ENCODE assay signal across 26 cellular contexts in the genomic region with DNA sequence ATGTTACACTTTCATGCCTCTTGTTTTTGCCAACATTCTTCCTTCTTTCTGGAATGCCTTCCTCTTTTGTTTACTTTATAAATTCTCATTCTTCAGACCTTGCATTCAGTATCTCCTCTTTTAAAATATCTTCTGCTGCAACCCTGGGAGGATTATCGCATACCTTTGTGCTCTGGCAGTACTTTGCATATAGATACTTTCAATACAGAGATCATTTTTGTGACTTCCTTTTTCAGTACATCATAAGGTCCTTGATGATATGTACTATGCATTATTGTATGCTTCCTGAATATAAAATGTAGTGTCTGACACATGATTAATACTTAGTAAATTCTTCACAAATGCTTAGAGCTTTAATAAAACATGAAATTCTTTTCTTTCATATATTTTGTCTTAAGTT.
"Had no signal": no experiment of that assay in that cellular context is flagged by ENCODE, and none has a peak within 500 bp of the region (broad histone marks: within the 10 kb centered on the region; RNA-seq: fewer than 3 reads in every experiment).

No MANE protein-coding gene starts in this region.

- H3K36me3 ChIP-seq: left lung, lower lobe of right lung, pancreas, prostate gland, thoracic aorta, uterus had no signal

- DNase-seq: activated CD4-positive, alpha-beta T cell treated with anti-CD3 and anti-CD28 coated beads, Interleukin-2, amount 10 ng/mL, durations not matched to agents 24 days and 14 days; activated CD4-positive, CD25-positive, alpha-beta regulatory T cell treated with anti-CD3 and anti-CD28 coated beads, Interleukin-2, amount 50 U/mL, for 72 hours; activated CD8-positive, alpha-beta T cell treated with anti-CD3 and anti-CD28 coated beads for 36 hours; activated naive CD8-positive, alpha-beta T cell treated with anti-CD3 and anti-CD28 coated beads, Interleukin-2, amount 50 U/mL, for 24 hours; activated T-cell treated with anti-CD3 and anti-CD28 coated beads, Interleukin-2, amount 50 U/mL, for 4 hours; amygdala; caudate nucleus; endodermal cell; foreskin keratinocyte; left lung; lower lobe of right lung; mesenchymal stem cell; naive thymus-derived CD8-positive, alpha-beta T cell; nucleus accumbens; pancreas; retina; stimulated activated CD4-positive, alpha-beta T cell treated with anti-CD3 and anti-CD28 coated beads, Interleukin-12 subunit alpha, Interleukin-12 subunit beta, amount 100 ng/mL, for 4 hours; stimulated activated CD4-positive, alpha-beta T cell treated with anti-CD3 and anti-CD28 coated beads, Interleukin-4, amount 100 ng/mL, for 24 hours; trophoblast cell; uterus had no signal

- H3K9me3 ChIP-seq: lower lobe of right lung, pancreas, prostate gland, thoracic aorta, uterus had no signal

- ATAC-seq: activated CD8-positive, alpha-beta T cell treated with anti-CD3 and anti-CD28 coated beads for 36 hours; activated naive CD8-positive, alpha-beta T cell treated with anti-CD3 and anti-CD28 coated beads, Interleukin-2, amount 50 U/mL, for 24 hours; activated T-cell treated with anti-CD3 and anti-CD28 coated beads, Interleukin-2, amount 50 U/mL, for 4 hours; esophagus mucosa; foreskin keratinocyte; left lung; lower lobe of right lung; naive thymus-derived CD8-positive, alpha-beta T cell; pancreas; sciatic nerve; stimulated activated effector memory CD8-positive, alpha-beta T cell treated with anti-CD3 and anti-CD28 coated beads, Interleukin-12 subunit alpha, Interleukin-12 subunit beta, amount 100 ng/mL, for 72 hours had no signal

- H3K4me3 ChIP-seq: left lung, lower lobe of right lung, pancreas, prostate gland, skin epidermis, thoracic aorta, uterus had no signal

- H3K4me1 ChIP-seq: foreskin keratinocyte, left lung, lower lobe of right lung, pancreas, prostate gland, uterus had no signal

- H3K27me3 ChIP-seq: foreskin keratinocyte, left lung, uterus had no signal

- H3K27ac ChIP-seq: foreskin keratinocyte, left lung, lower lobe of right lung, pancreas, prostate gland, skin epidermis, thoracic aorta, uterus had no signal
